ENCODE assay signal across 23 cellular contexts in the genomic region with DNA sequence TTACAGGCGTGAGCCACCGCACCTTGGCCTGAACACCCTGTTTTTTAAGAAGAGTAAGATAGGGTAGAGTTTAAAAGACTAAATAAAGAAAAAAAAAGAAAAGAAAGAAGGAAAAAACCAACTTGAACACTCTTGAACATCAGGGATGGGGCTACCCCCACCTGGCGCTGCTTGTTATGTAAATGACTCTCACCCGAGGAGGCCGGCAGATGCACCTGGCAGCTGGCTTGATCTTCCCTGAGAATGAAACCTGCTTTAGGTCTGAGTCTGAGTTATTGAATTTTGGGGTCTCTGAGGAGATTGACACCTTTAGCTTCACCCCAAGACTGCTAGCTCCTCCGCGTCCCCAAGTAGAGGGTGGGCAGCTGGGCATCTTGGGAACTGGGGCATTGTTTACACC. TPM values are rescaled to one million over a fixed set of nuclear protein-coding genes. Genes with fewer than 3 reads are reported as not detected.
"Had no signal": no experiment of that assay in that cellular context is flagged by ENCODE, and none has a peak within 500 bp of the region (broad histone marks: within the 10 kb centered on the region; RNA-seq: fewer than 3 reads in every experiment).

No MANE protein-coding gene starts in this region.

- H3K27me3 ChIP-seq: ascending aorta, SJSA1 had no signal

- H3K4me3 ChIP-seq: ascending aorta, K562, SJSA1 had no signal

- ATAC-seq: activated CD8-positive, alpha-beta memory T cell treated with anti-CD3 and anti-CD28 coated beads, Interleukin-2, amount 10 ng/mL, durations not matched to agents 7 days and 5 days; activated naive CD4-positive, alpha-beta T cell treated with anti-CD3 and anti-CD28 coated beads, Interleukin-2, amount 50 U/mL, for 72 hours; activated naive CD8-positive, alpha-beta T cell treated with anti-CD3 and anti-CD28 coated beads, Interleukin-2, amount 50 U/mL, for 24 hours; K562; SK-N-SH treated with all-trans-retinoic acid at 6 μM for 48 hours had no signal

- DNase-seq: activated B cell treated with CpG ODN at 0.5 μM for 24 hours; activated CD4-positive, alpha-beta T cell treated with anti-CD3 and anti-CD28 coated beads for 1 hour; activated CD4-positive, alpha-beta T cell treated with anti-CD3 and anti-CD28 coated beads, Interleukin-2, amount 10 ng/mL, durations not matched to agents 24 days and 14 days; activated CD4-positive, alpha-beta T cell treated with anti-CD3 and anti-CD28 coated beads, Interleukin-2, amount 50 U/mL, for 48 hours; activated CD8-positive, alpha-beta memory T cell treated with anti-CD3 and anti-CD28 coated beads, Interleukin-2, amount 10 ng/mL, durations not matched to agents 7 days and 5 days; activated effector memory CD4-positive, alpha-beta T cell treated with Interleukin-2 at 50 U/mL for 16 hours; activated naive CD4-positive, alpha-beta T cell; activated naive CD8-positive, alpha-beta T cell treated with anti-CD3 and anti-CD28 coated beads, Interleukin-2, amount 50 U/mL, for 24 hours; activated T-cell treated with anti-CD3 and anti-CD28 coated beads, Interleukin-2, amount 50 U/mL, for 24 hours; amniotic stem cell; Kasumi-1; NCI-H1048; NCI-H1930; NCI-H345; NCI-H510A treated with DMSO at 0.1 percent for 48 hours; Right ventricle myocardium superior had no signal

- H3K27ac ChIP-seq: ascending aorta, SJSA1 had no signal

- H3K4me1 ChIP-seq: ascending aorta had no signal

- H3K36me3 ChIP-seq: ascending aorta, SJSA1 had no signal

RNA-seq across cellular contexts. Expression of a gene that starts 15.5 kb away (rescaled TPM):
- total RNA-seq: activated B cell treated with CpG ODN at 0.5 μM for 24 hours; activated CD4-positive, alpha-beta T cell treated with anti-CD3 and anti-CD28 coated beads, Interleukin-2, amount 10 ng/mL, durations not matched to agents 24 days and 14 days; activated CD8-positive, alpha-beta memory T cell treated with anti-CD3 and anti-CD28 coated beads, Interleukin-2, amount 10 ng/mL, durations not matched to agents 7 days and 5 days; activated naive CD4-positive, alpha-beta T cell treated with anti-CD3 and anti-CD28 coated beads, Interleukin-2, amount 50 U/mL, for 72 hours; activated T-helper 1 cell treated with anti-CD3 and anti-CD28 coated beads, Interleukin-12 subunit alpha, Interleukin-12 subunit beta, Interleukin-2, Interleukin-4 antibody, amounts not matched to agents 30 ng/mL and 10 ng/mL and 1 ng/mL, durations not matched to agents 14 hours and 24 hours and 36 hours; OCI-LY7 had no signal
